In genomic region chr14:49769171-49769570, GRCh38 we compare ENCODE assay signal across 8 cellular contexts. TPM values are rescaled to one million over a fixed set of nuclear protein-coding genes. Genes with fewer than 3 reads are reported as not detected.
A peak's percentile ranks its signal among the peaks of the same experiment; 100 is the strongest.
DNase-seq lines count a peak whose midpoint lies in the region; ATAC-seq lines count a peak whose summit lies in the region.

No MANE protein-coding gene starts in this region.

- no peak for ATAC-seq in HG03571 (IDR thresholded peaks at IDR 0.05; ENCODE audit: unreplicated experiment)

- DNase-seq in Caki2 (ENCODE audit: low read depth) (peak; percentile 66), NAMALWA (ENCODE audit: low spot score) (peak; percentile 4), midbrain (lab: John Stamatoyannopoulos, UW) (peak; percentile 18), KBM-7 (no peak), anterior cingulate cortex (lab: John Stamatoyannopoulos, UW) (no peak)
- peak; percentile 2 for DNase-seq in central memory CD4-positive, alpha-beta T cell
- DNase-seq in effector CD8-positive, alpha-beta T cell (lab: John Stamatoyannopoulos, UW): no peak

- in situ Hi-C loops in Caki2 (cut with HindIII; ENCODE audit: low pct_unique_long_range_greater_than_20kb, low sequenced_read_pairs): no loop called here
- in situ Hi-C loops in KBM-7 (cut with MboI; ENCODE audit: low pct_unique_long_range_greater_than_20kb, low sequenced_read_pairs): no loop called here

RNA-seq across cellular contexts. Expression of gene KLHDC2, which starts 1.2 kb away (rescaled TPM):
- total RNA-seq in Caki2 (2014; rRNA removed; shearing (Covaris generic); ENCODE audit: low replicate concordance): 114 and 139 TPM in 2 replicates

Comparison
In these comparisons a context has a peak if more than half of its experiments do, and no peak if none do; other contexts are left out.
1. DNase-seq: peak in Caki2 (single experiment), NAMALWA (single experiment), central memory CD4-positive, alpha-beta T cell (single experiment) and midbrain (single experiment); none in effector CD8-positive, alpha-beta T cell (single experiment), KBM-7 (single experiment) and anterior cingulate cortex (0 of 58).